In the genomic region with DNA sequence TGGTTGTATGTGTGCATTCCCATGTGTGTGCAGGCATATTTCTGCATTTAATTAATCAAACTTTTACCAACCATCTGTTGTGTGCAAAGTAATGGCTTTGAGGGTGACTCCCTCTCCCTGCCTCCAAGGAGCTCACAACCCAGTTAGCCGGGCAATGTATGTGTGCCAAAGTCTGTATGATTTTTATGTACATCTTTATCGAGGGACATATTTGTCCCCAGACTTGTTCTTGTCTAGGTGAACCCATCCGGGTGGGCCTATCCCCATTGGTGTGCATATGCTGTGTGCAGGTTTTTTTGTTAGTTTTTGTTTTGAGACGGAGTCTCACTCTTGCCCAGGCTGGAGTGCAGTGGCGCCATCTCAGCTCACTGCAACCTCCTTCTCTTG, we compare ENCODE assay signal across 1 cellular context.
TF ChIP-seq lines count a peak whose summit lies in the region.

No MANE protein-coding gene starts in this region.

TF ChIP-seq in H1, 55 proteins besides CTCF, POLR2A, EP300 and RAD21:
- TF ChIP-seq JUND (IDR thresholded peaks at IDR 0.05; ENCODE audit: low read length) (no peak), KDM4A (IDR thresholded peaks at IDR 0.05; ENCODE audit: low read depth, low read length, severe bottlenecking) (no peak), BRCA1 (IDR thresholded peaks at IDR 0.05; ENCODE audit: low read depth, low read length) (no peak), RNF2 (IDR thresholded peaks at IDR 0.05; ENCODE audit: borderline replicate concordance, low read depth, low read length, missing control alignments, poor library complexity, severe bottlenecking) (no peak), NRF1 (IDR thresholded peaks at IDR 0.05; ENCODE audit: low read depth, low read length) (no peak), SP4 (IDR thresholded peaks at IDR 0.05; ENCODE audit: low read length) (no peak), KDM1A (IDR thresholded peaks at IDR 0.05; ENCODE audit: borderline replicate concordance, low read length) (no peak), RFX5 (IDR thresholded peaks at IDR 0.05; ENCODE audit: borderline replicate concordance, low read depth, low read length) (no peak)
- TF ChIP-seq, protein P1, sequence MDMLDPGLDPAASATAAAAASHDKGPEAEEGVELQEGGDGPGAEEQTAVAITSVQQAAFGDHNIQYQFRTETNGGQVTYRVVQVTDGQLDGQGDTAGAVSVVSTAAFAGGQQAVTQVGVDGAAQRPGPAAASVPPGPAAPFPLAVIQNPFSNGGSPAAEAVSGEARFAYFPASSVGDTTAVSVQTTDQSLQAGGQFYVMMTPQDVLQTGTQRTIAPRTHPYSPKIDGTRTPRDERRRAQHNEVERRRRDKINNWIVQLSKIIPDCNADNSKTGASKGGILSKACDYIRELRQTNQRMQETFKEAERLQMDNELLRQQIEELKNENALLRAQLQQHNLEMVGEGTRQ (IDR thresholded peaks at IDR 0.05; ENCODE audit: low read length): no peak
TF ChIP-seq in H1: peak in this region for 0.
